ENCODE assay signal across 1 cellular context in the genomic region with DNA sequence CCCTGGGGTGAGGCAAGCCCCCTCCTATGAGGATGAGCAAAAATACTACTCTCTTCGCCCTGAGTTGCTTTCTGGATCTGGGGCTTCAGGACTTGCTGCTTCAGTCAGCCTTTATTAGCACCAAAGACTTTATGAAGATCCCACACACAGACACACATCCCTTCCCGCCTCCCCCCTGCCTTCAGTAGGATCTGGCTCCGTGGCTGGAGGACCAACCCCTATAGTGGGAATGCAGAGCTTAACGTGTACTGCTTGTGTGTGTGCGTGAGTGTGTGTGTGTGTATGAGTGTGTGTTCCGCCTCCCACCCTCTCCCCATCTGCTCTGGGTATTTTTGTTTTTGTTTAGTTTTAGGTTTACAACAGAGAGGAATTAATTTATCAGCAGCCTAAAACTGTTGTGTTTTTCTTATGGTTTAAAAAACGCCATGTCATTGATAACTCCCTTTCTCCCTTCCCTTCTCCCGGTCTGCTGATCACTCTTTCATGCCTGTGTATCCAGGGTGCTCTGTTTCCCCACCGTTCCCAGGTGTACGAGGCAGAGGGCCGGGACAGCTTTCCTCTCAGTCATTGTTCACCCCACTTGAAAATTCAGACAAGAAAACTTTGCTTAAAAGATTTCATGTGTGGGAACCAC.
TF ChIP-seq lines count a peak whose summit lies in the region.

No MANE protein-coding gene starts in this region.

TF ChIP-seq in K562, 482 proteins besides CTCF, POLR2A, EP300 and RAD21:
- no peak for TF ChIP-seq ZKSCAN8 (CRISPR knock-in tag; IDR thresholded peaks at IDR 0.05)
- TF ChIP-seq FOXM1 (IDR thresholded peaks at IDR 0.05; ENCODE audit: low read depth) = no peak
- TF ChIP-seq FOXM1 (CRISPR knock-in tag; IDR thresholded peaks at IDR 0.05; ENCODE audit: low read depth) = no peak
- TF ChIP-seq NFE2L1 (tag; IDR thresholded peaks at IDR 0.05; ENCODE audit: borderline replicate concordance, low read depth) = 0 out of 2 replicates have a peak, but pooled peaks have one; percentile 40
- TF ChIP-seq, protein P1, sequence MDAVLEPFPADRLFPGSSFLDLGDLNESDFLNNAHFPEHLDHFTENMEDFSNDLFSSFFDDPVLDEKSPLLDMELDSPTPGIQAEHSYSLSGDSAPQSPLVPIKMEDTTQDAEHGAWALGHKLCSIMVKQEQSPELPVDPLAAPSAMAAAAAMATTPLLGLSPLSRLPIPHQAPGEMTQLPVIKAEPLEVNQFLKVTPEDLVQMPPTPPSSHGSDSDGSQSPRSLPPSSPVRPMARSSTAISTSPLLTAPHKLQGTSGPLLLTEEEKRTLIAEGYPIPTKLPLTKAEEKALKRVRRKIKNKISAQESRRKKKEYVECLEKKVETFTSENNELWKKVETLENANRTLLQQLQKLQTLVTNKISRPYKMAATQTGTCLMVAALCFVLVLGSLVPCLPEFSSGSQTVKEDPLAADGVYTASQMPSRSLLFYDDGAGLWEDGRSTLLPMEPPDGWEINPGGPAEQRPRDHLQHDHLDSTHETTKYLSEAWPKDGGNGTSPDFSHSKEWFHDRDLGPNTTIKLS (IDR thresholded peaks at IDR 0.05; ENCODE audit: borderline replicate concordance, low read depth) = no peak
- peak; percentile 13; the same call in 1 of the 2 replicates for TF ChIP-seq NFE2 (IDR thresholded peaks at IDR 0.05; ENCODE audit: low read depth)
- no peak for TF ChIP-seq ZNF175 (CRISPR knock-in tag; IDR thresholded peaks at IDR 0.05; ENCODE audit: low read depth)
- no peak for TF ChIP-seq CTBP1 (IDR thresholded peaks at IDR 0.05; ENCODE audit: borderline replicate concordance)
- TF ChIP-seq MIER1 (IDR thresholded peaks at IDR 0.05; ENCODE audit: low read depth) = no peak
- TF ChIP-seq, protein P2, sequence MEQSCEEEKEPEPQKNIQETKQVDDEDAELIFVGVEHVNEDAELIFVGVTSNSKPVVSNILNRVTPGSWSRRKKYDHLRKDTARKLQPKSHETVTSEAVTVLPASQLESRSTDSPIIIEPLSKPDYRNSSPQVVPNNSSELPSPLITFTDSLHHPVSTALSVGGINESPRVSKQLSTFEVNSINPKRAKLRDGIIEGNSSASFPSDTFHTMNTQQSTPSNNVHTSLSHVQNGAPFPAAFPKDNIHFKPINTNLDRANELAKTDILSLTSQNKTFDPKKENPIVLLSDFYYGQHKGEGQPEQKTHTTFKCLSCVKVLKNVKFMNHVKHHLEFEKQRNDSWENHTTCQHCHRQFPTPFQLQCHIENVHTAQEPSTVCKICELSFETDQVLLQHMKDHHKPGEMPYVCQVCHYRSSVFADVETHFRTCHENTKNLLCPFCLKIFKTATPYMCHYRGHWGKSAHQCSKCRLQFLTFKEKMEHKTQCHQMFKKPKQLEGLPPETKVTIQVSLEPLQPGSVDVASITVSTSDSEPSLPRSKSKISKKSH (CRISPR knock-in tag; IDR thresholded peaks at IDR 0.05) = no peak
- TF ChIP-seq TAL1 (IDR thresholded peaks at IDR 0.05) = no peak
- TF ChIP-seq ZNF75A (CRISPR knock-in tag; IDR thresholded peaks at IDR 0.05) = no peak
- TF ChIP-seq SUPT5H (IDR thresholded peaks at IDR 0.05) = 0 out of 2 replicates have a peak, but pooled peaks have one; percentile 27
- TF ChIP-seq POLR2B (IDR thresholded peaks at IDR 0.05; ENCODE audit: low read depth, partially characterized antibody) = peak; percentile 8
- TF ChIP-seq, protein P3, sequence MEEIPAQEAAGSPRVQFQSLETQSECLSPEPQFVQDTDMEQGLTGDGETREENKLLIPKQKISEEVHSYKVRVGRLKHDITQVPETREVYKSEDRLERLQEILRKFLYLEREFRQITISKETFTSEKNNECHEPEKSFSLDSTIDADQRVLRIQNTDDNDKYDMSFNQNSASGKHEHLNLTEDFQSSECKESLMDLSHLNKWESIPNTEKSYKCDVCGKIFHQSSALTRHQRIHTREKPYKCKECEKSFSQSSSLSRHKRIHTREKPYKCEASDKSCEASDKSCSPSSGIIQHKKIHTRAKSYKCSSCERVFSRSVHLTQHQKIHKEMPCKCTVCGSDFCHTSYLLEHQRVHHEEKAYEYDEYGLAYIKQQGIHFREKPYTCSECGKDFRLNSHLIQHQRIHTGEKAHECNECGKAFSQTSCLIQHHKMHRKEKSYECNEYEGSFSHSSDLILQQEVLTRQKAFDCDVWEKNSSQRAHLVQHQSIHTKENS (CRISPR knock-in tag; IDR thresholded peaks at IDR 0.05) = no peak
- no peak for TF ChIP-seq ZNF384 (IDR thresholded peaks at IDR 0.05; ENCODE audit: low read depth, low read length)
- no peak for TF ChIP-seq TGIF2 (CRISPR knock-in tag; IDR thresholded peaks at IDR 0.05)
- TF ChIP-seq ZNF407 (IDR thresholded peaks at IDR 0.05; ENCODE audit: low read depth) = no peak
- TF ChIP-seq ZNF316 (IDR thresholded peaks at IDR 0.05) = peak; percentile 41; the same call in 1 of the 2 replicates
- TF ChIP-seq ZNF609 (CRISPR knock-in tag; IDR thresholded peaks at IDR 0.05; ENCODE audit: borderline replicate concordance) = no peak
